ENCODE assay signal across 13 cellular contexts in the genomic region with DNA sequence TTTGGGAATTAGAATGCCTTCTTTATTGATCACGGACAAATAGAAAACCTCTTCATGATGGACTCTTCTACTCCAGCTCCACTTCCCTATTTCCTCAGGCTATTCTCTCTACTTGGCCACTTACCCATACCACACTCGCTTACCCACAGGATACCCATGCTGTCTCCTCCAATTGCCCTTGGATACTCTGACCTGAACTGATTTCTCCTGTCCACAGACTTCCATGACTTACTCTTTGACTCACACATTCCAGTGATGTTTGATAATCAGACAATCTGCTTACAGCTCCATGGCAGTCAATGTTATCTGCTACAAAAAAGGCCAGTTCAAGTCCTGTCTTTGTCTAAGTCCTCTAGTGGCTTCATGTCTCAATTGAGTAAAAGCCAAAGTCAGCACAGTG.
"Had no signal": no experiment of that assay in that cellular context is flagged by ENCODE, and none has a peak within 500 bp of the region (broad histone marks: within the 10 kb centered on the region; RNA-seq: fewer than 3 reads in every experiment).

No MANE protein-coding gene starts in this region.

- H3K36me3 ChIP-seq: cardiac muscle cell, left ventricle myocardium inferior, prostate gland, tibial nerve had no signal

- H3K27ac ChIP-seq: cardiac muscle cell, left ventricle myocardium inferior, prostate gland, tibial nerve had no signal

- H3K9me3 ChIP-seq: left ventricle myocardium inferior, prostate gland, tibial nerve had no signal

- ATAC-seq: activated T-cell treated with anti-CD3 and anti-CD28 coated beads, Interleukin-2, amount 50 U/mL, for 72 hours; effector memory CD8-positive, alpha-beta T cell; right cardiac atrium; stimulated activated naive CD8-positive, alpha-beta T cell treated with anti-CD3 and anti-CD28 coated beads, Interleukin-15, Interleukin-2, amounts not matched to agents 100 U/mL and 50 U/mL, for 24 hours had no signal

- DNase-seq: activated CD4-positive, alpha-beta T cell treated with anti-CD3 and anti-CD28 coated beads, Interleukin-2, amount 50 U/mL, for 4 hours; activated effector memory CD4-positive, alpha-beta T cell treated with anti-CD3 and anti-CD28 coated beads, Interleukin-2, amount 50 U/mL, for 16 hours; activated T-cell treated with anti-CD3 and anti-CD28 coated beads, Interleukin-2, amount 50 U/mL, for 72 hours; effector memory CD8-positive, alpha-beta T cell; head of caudate nucleus; kidney; left ventricle myocardium inferior; right cardiac atrium; stimulated activated naive CD8-positive, alpha-beta T cell treated with anti-CD3 and anti-CD28 coated beads, Interleukin-15, Interleukin-2, amounts not matched to agents 100 U/mL and 50 U/mL, for 24 hours; T-helper 2 cell had no signal

- H3K27me3 ChIP-seq: cardiac muscle cell, tibial nerve had no signal

- H3K4me3 ChIP-seq: cardiac muscle cell, left ventricle myocardium inferior, prostate gland, tibial nerve had no signal

- H3K4me1 ChIP-seq: left ventricle myocardium inferior, prostate gland, tibial nerve had no signal
